ENCODE assay signal across 1 cellular context in genomic region chr1:108692724-108693655, GRCh38.
TF ChIP-seq lines count a peak whose summit lies in the region.

No MANE protein-coding gene starts in this region.

TF ChIP-seq in HEK293, 187 proteins besides CTCF, POLR2A, EP300 and RAD21 (continued from another document and continues in another):
- TF ChIP-seq BCL6B (tag by site-specific recombination; IDR thresholded peaks at IDR 0.05) = no peak
- 0 out of 2 replicates have a peak, but pooled peaks have one; percentile 22 for TF ChIP-seq ZFHX2 (tag by site-specific recombination; conservative IDR thresholded peaks at IDR 0.05)
- peak; percentile 76 for TF ChIP-seq SCRT2 (tag by site-specific recombination; IDR thresholded peaks at IDR 0.05)
- TF ChIP-seq GLIS2 (tag by site-specific recombination; IDR thresholded peaks at IDR 0.05) = no peak
- TF ChIP-seq ZNF223 (tag by site-specific recombination; IDR thresholded peaks at IDR 0.05) = no peak
- peak; percentile 25; the same call in 1 of the 2 replicates for TF ChIP-seq ZBTB20 (tag by site-specific recombination; IDR thresholded peaks at IDR 0.05)
- no peak for TF ChIP-seq ZNF701 (tag by site-specific recombination; IDR thresholded peaks at IDR 0.05)
- TF ChIP-seq ZNF398 (tag by site-specific recombination; IDR thresholded peaks at IDR 0.05) = peak; percentile 89
- TF ChIP-seq ZNF626 (tag by site-specific recombination; IDR thresholded peaks at IDR 0.05) = no peak
- TF ChIP-seq ZNF513 (tag by site-specific recombination; IDR thresholded peaks at IDR 0.05) = no peak
- TF ChIP-seq ZNF529 (tag by site-specific recombination; IDR thresholded peaks at IDR 0.05; ENCODE audit: insufficient replicate concordance) = no peak
- TF ChIP-seq ZNF2 (tag by site-specific recombination; IDR thresholded peaks at IDR 0.05) = no peak
- no peak for TF ChIP-seq ZNF843 (tag by site-specific recombination; IDR thresholded peaks at IDR 0.05)
- TF ChIP-seq GLI4 (tag by site-specific recombination; IDR thresholded peaks at IDR 0.05) = no peak
- TF ChIP-seq ZBTB10 (tag by site-specific recombination; IDR thresholded peaks at IDR 0.05) = no peak
- TF ChIP-seq ZNF394 (tag by site-specific recombination; IDR thresholded peaks at IDR 0.05; ENCODE audit: borderline replicate concordance) = no peak; the same call in 1 of the 2 replicates
- TF ChIP-seq SETDB1 (IDR thresholded peaks at IDR 0.05; ENCODE audit: insufficient read length, low read length) = no peak
- peak; percentile 88 for TF ChIP-seq FEZF1 (tag by site-specific recombination; IDR thresholded peaks at IDR 0.05)
- TF ChIP-seq ZNF112 (tag by site-specific recombination; IDR thresholded peaks at IDR 0.05) = no peak
- peak; percentile 46; the same call in 1 of the 2 replicates for TF ChIP-seq PRDM10 (tag by site-specific recombination; IDR thresholded peaks at IDR 0.05)
- no peak for TF ChIP-seq ZNF169 (tag by site-specific recombination; IDR thresholded peaks at IDR 0.05)
- TF ChIP-seq ZNF248 (tag by site-specific recombination; IDR thresholded peaks at IDR 0.05) = no peak
- TF ChIP-seq ZEB2 (tag by site-specific recombination; IDR thresholded peaks at IDR 0.05) = 0 out of 2 replicates have a peak, but pooled peaks have one; percentile 1
- peak; percentile 60 for TF ChIP-seq ZBTB17 (tag by site-specific recombination; IDR thresholded peaks at IDR 0.05)
- no peak for TF ChIP-seq ZNF473 (tag by site-specific recombination; IDR thresholded peaks at IDR 0.05)
- no peak for TF ChIP-seq ZNF623 (tag by site-specific recombination; IDR thresholded peaks at IDR 0.05)
- TF ChIP-seq ZNF341 (tag by site-specific recombination; IDR thresholded peaks at IDR 0.05; ENCODE audit: low read depth) = no peak
- TF ChIP-seq ZNF211 (tag by site-specific recombination; IDR thresholded peaks at IDR 0.05; ENCODE audit: low read depth) = no peak
- TF ChIP-seq ZNF280C (tag by site-specific recombination; IDR thresholded peaks at IDR 0.05) = no peak
- TF ChIP-seq ZNF629 (tag by site-specific recombination; IDR thresholded peaks at IDR 0.05) = no peak
- no peak for TF ChIP-seq ZNF704 (tag by site-specific recombination; IDR thresholded peaks at IDR 0.05)
- TF ChIP-seq ZNF16 (tag by site-specific recombination; IDR thresholded peaks at IDR 0.05; ENCODE audit: low read depth) = no peak
- 0 out of 2 replicates have a peak, but pooled peaks have one; percentile 24 for TF ChIP-seq ZFP69B (tag by site-specific recombination; IDR thresholded peaks at IDR 0.05)
- TF ChIP-seq ZIC2 (tag by site-specific recombination; IDR thresholded peaks at IDR 0.05) = no peak
- TF ChIP-seq ZNF830 (tag by site-specific recombination; IDR thresholded peaks at IDR 0.05; ENCODE audit: low read depth) = no peak
- TF ChIP-seq ZBTB49 (tag by site-specific recombination; IDR thresholded peaks at IDR 0.05; ENCODE audit: low read depth) = no peak
- no peak for TF ChIP-seq ZNF548 (tag by site-specific recombination; IDR thresholded peaks at IDR 0.05)
- TF ChIP-seq ZNF621 (tag by site-specific recombination; IDR thresholded peaks at IDR 0.05) = no peak
- TF ChIP-seq ZNF311 (tag by site-specific recombination; IDR thresholded peaks at IDR 0.05; ENCODE audit: borderline replicate concordance) = no peak
- TF ChIP-seq ZNF600 (tag by site-specific recombination; IDR thresholded peaks at IDR 0.05) = peak; percentile 27; the same call in 1 of the 2 replicates
- no peak for TF ChIP-seq ZNF10 (tag by site-specific recombination; IDR thresholded peaks at IDR 0.05)
- no peak for TF ChIP-seq TSHZ1 (tag by site-specific recombination; IDR thresholded peaks at IDR 0.05; ENCODE audit: borderline replicate concordance)
